ENCODE assay signal across 27 cellular contexts in genomic region chr1:18972991-18973390, GRCh38. TPM values are rescaled to one million over a fixed set of nuclear protein-coding genes. Genes with fewer than 3 reads are reported as not detected.
DNase-seq lines count a peak whose midpoint lies in the region; ATAC-seq, FAIRE-seq and TF ChIP-seq lines count a peak whose summit lies in the region.
"Had no signal": no experiment of that assay in that cellular context is flagged by ENCODE, and none has a peak within 500 bp of the region (broad histone marks: within the 10 kb centered on the region; RNA-seq: fewer than 3 reads in every experiment).

No MANE protein-coding gene starts in this region.

- no peaks in the 10 kb centered on the region for H4K20me1 ChIP-seq in astrocyte (ENCODE audit: insufficient read depth, low read length)

- H3K4me1 Mint-ChIP-seq in astrocyte (ENCODE audit: low read depth, unreplicated experiment) (peaks cover 4% of the 10 kb centered on the region), nephron progenitor cell (peaks cover 19% of the 10 kb centered on the region)
- H3K4me1 Mint-ChIP-seq: activated CD4-positive, alpha-beta T cell treated with anti-CD3 and anti-CD28 coated beads, Interleukin-2, amount 10 ng/mL, durations not matched to agents 24 days and 14 days had no signal

- H3K27ac Mint-ChIP-seq in astrocyte (ENCODE audit: unreplicated experiment) = no peak overlapping the region
- peak overlapping the region; percentile 82 for H3K27ac Mint-ChIP-seq in nephron progenitor cell
- H3K27ac Mint-ChIP-seq: activated CD4-positive, alpha-beta T cell treated with anti-CD3 and anti-CD28 coated beads, Interleukin-2, amount 10 ng/mL, durations not matched to agents 24 days and 14 days; activated T-cell treated with anti-CD3 and anti-CD28 coated beads, Interleukin-2, amount 50 U/mL, for 24 hours; T-helper 2 cell treated with Interferon-gamma antibody and Interleukin-4, amounts not matched to agents 5 μg/mL and 100 μg/mL, for 36 hours had no signal

- no peaks in the 10 kb centered on the region for H3K27me3 ChIP-seq in astrocyte (ENCODE audit: insufficient read depth, low read length)
- H3K27me3 ChIP-seq: gastrocnemius medialis, stomach, thyroid gland had no signal

- TF ChIP-seq POLR2A in GM12892 (IDR thresholded peaks at IDR 0.05; ENCODE audit: low read depth, low read length) = no peak

- peaks cover 5% of the 10 kb centered on the region for H3K4me1 ChIP-seq in astrocyte (ENCODE audit: insufficient read depth, low read length)
- H3K4me1 ChIP-seq: psoas muscle had no signal

- no peak for DNase-seq in GM12892 (ENCODE audit: insufficient read length)
- peak; percentile 37 for DNase-seq in MV-4-11 (lab: John Stamatoyannopoulos, UW)
- no peak for DNase-seq in astrocyte (ENCODE audit: low read depth)
- no peak for DNase-seq in nephron progenitor cell
- no peak for DNase-seq in NCI-H1092 treated with DMSO at 0.1 percent for 48 hours (lab: John Stamatoyannopoulos, UW)
- DNase-seq: activated naive CD4-positive, alpha-beta T cell; activated T-cell treated with anti-CD3 and anti-CD28 coated beads, Interleukin-2, amount 50 U/mL, for 24 hours; amniotic stem cell; effector memory CD4-positive, alpha-beta T cell; gastrocnemius medialis; left colon; NCI-H1417; NCI-H2029 treated with DMSO at 0.1 percent for 48 hours; NCI-H2227 treated with DMSO at 0.1 percent for 48 hours; NCI-H748 treated with DMSO at 0.1 percent for 48 hours; psoas muscle; SK-N-SH; stomach; thyroid gland had no signal

- H2AFZ ChIP-seq in astrocyte (ENCODE audit: low read depth, low read length) = peak overlapping the region; percentile 67

- H3K4me3 Mint-ChIP-seq in astrocyte (ENCODE audit: unreplicated experiment) = no peak overlapping the region
- no peak overlapping the region for H3K4me3 Mint-ChIP-seq in nephron progenitor cell
- H3K4me3 Mint-ChIP-seq: activated CD4-positive, alpha-beta T cell treated with anti-CD3 and anti-CD28 coated beads, Interleukin-2, amount 10 ng/mL, durations not matched to agents 24 days and 14 days; activated T-cell treated with anti-CD3 and anti-CD28 coated beads, Interleukin-2, amount 50 U/mL, for 24 hours; CD4-positive, alpha-beta memory T cell; IgD-negative memory B cell; T-helper 2 cell treated with Interferon-gamma antibody and Interleukin-4, amounts not matched to agents 5 μg/mL and 100 μg/mL, for 36 hours had no signal

- TF ChIP-seq CTCF in astrocyte (IDR thresholded peaks at IDR 0.05; ENCODE audit: insufficient read depth, low read depth, low read length) (no peak), nephron progenitor cell (IDR thresholded peaks at IDR 0.05) (no peak)

- no peaks in the 10 kb centered on the region for H3K9me3 Mint-ChIP-seq in astrocyte (ENCODE audit: unreplicated experiment)
- H3K9me3 Mint-ChIP-seq in nephron progenitor cell = no peaks in the 10 kb centered on the region
- H3K9me3 Mint-ChIP-seq: activated CD4-positive, alpha-beta T cell treated with anti-CD3 and anti-CD28 coated beads, Interleukin-2, amount 10 ng/mL, durations not matched to agents 24 days and 14 days; activated T-cell treated with anti-CD3 and anti-CD28 coated beads, Interleukin-2, amount 50 U/mL, for 24 hours; IgD-negative memory B cell; T-helper 2 cell treated with Interferon-gamma antibody and Interleukin-4, amounts not matched to agents 5 μg/mL and 100 μg/mL, for 36 hours had no signal

- H3K9ac ChIP-seq in astrocyte (ENCODE audit: low read length) = no peak overlapping the region
- H3K9ac ChIP-seq: SK-N-SH had no signal

- H3K79me2 ChIP-seq in astrocyte (ENCODE audit: insufficient read depth, low read length) = no peaks in the 10 kb centered on the region

- ATAC-seq in GM18519 (IDR thresholded peaks at IDR 0.05; ENCODE audit: low FRiP score, unreplicated experiment) = no peak
- ATAC-seq in HG02571 (IDR thresholded peaks at IDR 0.05; ENCODE audit: unreplicated experiment) = no peak
- no peak for ATAC-seq in HG02610 (IDR thresholded peaks at IDR 0.05; ENCODE audit: unreplicated experiment)

- H3K27me3 Mint-ChIP-seq in astrocyte (ENCODE audit: low read depth, unreplicated experiment) = no peaks in the 10 kb centered on the region
- H3K27me3 Mint-ChIP-seq in nephron progenitor cell (ENCODE audit: low read depth, poor library complexity) = peaks cover 12% of the 10 kb centered on the region
- H3K27me3 Mint-ChIP-seq: CD4-positive, alpha-beta memory T cell had no signal

- H3K27ac ChIP-seq in astrocyte (ENCODE audit: low read depth, low read length) = no peak overlapping the region
- H3K27ac ChIP-seq: gastrocnemius medialis, psoas muscle, stomach, thyroid gland had no signal

- no peaks in the 10 kb centered on the region for H3K36me3 Mint-ChIP-seq in astrocyte (ENCODE audit: low read depth, unreplicated experiment)
- H3K36me3 Mint-ChIP-seq in nephron progenitor cell (ENCODE audit: low read depth) = no peaks in the 10 kb centered on the region
- H3K36me3 Mint-ChIP-seq: CD4-positive, alpha-beta memory T cell had no signal

- H3K36me3 ChIP-seq in astrocyte (ENCODE audit: insufficient read depth, low read length) = no peaks in the 10 kb centered on the region
- H3K36me3 ChIP-seq: gastrocnemius medialis, stomach, thyroid gland had no signal

- H3K4me2 ChIP-seq in astrocyte (ENCODE audit: low read length) = no peak overlapping the region
- H3K4me2 ChIP-seq: SK-N-SH had no signal

- H3K4me3 ChIP-seq in astrocyte (ENCODE audit: insufficient read depth, low read depth, low read length) = no peak overlapping the region
- H3K4me3 ChIP-seq: gastrocnemius medialis, psoas muscle, stomach, thyroid gland had no signal

- no peaks in the 10 kb centered on the region for H3K9me3 ChIP-seq in astrocyte (ENCODE audit: insufficient read depth, low read depth, low read length)
- H3K9me3 ChIP-seq: gastrocnemius medialis, psoas muscle, SK-N-SH, stomach, thyroid gland had no signal

- peak; percentile 17 for FAIRE-seq in GM12892 (lab: Jason Lieb, UNC)
- FAIRE-seq in astrocyte (lab: Jason Lieb, UNC) = peak; percentile 32
- FAIRE-seq: colon had no signal

RNA-seq across cellular contexts. Expression of gene IFFO2, which starts 16.5 kb away (rescaled TPM):
- polyA plus RNA-seq in GM12892 (2012; ENCODE audit: missing spikeins) = 5.6 TPM
- total RNA-seq in astrocyte = 34.2 and 39.6 TPM in 2 replicates
